Comparison of ENCODE assay signal across 25 cellular contexts in the genomic region with DNA sequence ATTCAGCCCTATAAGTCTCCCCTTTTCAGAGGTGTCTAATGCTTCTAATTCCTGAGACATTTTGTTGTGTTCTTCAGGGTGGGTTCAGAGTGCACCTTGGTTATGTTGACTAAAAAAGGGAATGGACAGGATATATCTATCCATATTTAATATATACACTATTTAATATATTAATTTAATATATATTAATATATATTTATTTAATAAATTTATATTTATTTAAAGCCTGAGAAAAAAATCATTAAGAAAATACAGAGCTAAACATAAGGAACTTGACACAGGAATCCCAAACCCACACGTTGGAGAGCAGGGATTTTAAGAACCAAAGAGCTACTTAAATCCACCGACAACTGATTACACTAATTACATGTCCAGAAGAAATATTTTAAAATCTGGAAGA.
DNase-seq lines count a peak whose midpoint lies in the region; ATAC-seq and TF ChIP-seq lines count a peak whose summit lies in the region.
"Had no signal": no experiment of that assay in that cellular context is flagged by ENCODE, and none has a peak within 500 bp of the region (broad histone marks: within the 10 kb centered on the region; RNA-seq: fewer than 3 reads in every experiment).

No MANE protein-coding gene starts in this region.

- peaks cover 24% of the 10 kb centered on the region for H3K4me1 Mint-ChIP-seq in WTC11
- H3K4me1 Mint-ChIP-seq: B cell; CD14-positive monocyte; CD4-positive, alpha-beta memory T cell; CD4-positive, CD25-positive, alpha-beta regulatory T cell; CD8-positive, alpha-beta memory T cell had no signal

- no peak for DNase-seq in WTC11 (ENCODE audit: low spot score)
- no peak for DNase-seq in activated naive CD4-positive, alpha-beta T cell (lab: John Stamatoyannopoulos, UW)
- DNase-seq: 8988T; ACHN; AML-193; BE2C; C1 segment of cervical spinal cord; Caco-2; Calu3; CD4-positive, alpha-beta memory T cell; CD4-positive, alpha-beta T cell; CD4-positive, CD25-positive, alpha-beta regulatory T cell; CD8-positive, alpha-beta memory T cell; CD8-positive, alpha-beta T cell; COR-L47; DMS 273 treated with DMSO at 0.1 percent for 48 hours; DMS153; DMS53; DMS79; DMS79 treated with DMSO at 0.1 percent for 48 hours; DND-41; EL had no signal

- TF ChIP-seq CTCF in WTC11 (IDR thresholded peaks at IDR 0.05), result no peak

- H3K4me3 Mint-ChIP-seq in WTC11, result no peak overlapping the region
- H3K4me3 Mint-ChIP-seq: B cell; CD14-positive monocyte; CD4-positive, alpha-beta memory T cell; CD4-positive, alpha-beta T cell; CD4-positive, CD25-positive, alpha-beta regulatory T cell; CD8-positive, alpha-beta memory T cell; CD8-positive, alpha-beta T cell had no signal

- CTCF ChIA-PET in WTC11 (lab: Charles Lee), result no interaction called here

- ATAC-seq in WTC11, result no peak
- ATAC-seq: A549; CD8-positive, alpha-beta T cell had no signal

- no peak overlapping the region for H3K27ac Mint-ChIP-seq in WTC11
- H3K27ac Mint-ChIP-seq: B cell; CD14-positive monocyte; CD4-positive, alpha-beta memory T cell; CD4-positive, alpha-beta T cell; CD4-positive, CD25-positive, alpha-beta regulatory T cell; CD8-positive, alpha-beta memory T cell; CD8-positive, alpha-beta T cell had no signal

- no peaks in the 10 kb centered on the region for H3K27me3 Mint-ChIP-seq in WTC11 (ENCODE audit: low read depth)
- H3K27me3 Mint-ChIP-seq: B cell; CD4-positive, CD25-positive, alpha-beta regulatory T cell had no signal

- peaks cover 3% of the 10 kb centered on the region; the same call in 1 of the 2 replicates for H3K9me3 Mint-ChIP-seq in WTC11
- H3K9me3 Mint-ChIP-seq: CD4-positive, alpha-beta T cell; CD8-positive, alpha-beta T cell had no signal

- POLR2A ChIA-PET in WTC11 (lab: Charles Lee), result interaction anchor here (0.5 kb wide), 1 partner anchor 120 kb away, joined by 6 read pairs; no protein-coding TSS in a partner anchor

- H3K36me3 Mint-ChIP-seq in WTC11, result no peaks in the 10 kb centered on the region
- H3K36me3 Mint-ChIP-seq: CD14-positive monocyte; CD4-positive, alpha-beta memory T cell; CD4-positive, CD25-positive, alpha-beta regulatory T cell; CD8-positive, alpha-beta memory T cell; CD8-positive, alpha-beta T cell had no signal

TF ChIP-seq in WTC11, 78 proteins besides CTCF, POLR2A, EP300 and RAD21:
- TF ChIP-seq FOXJ3 (CRISPR knock-in tag; IDR thresholded peaks at IDR 0.05; ENCODE audit: borderline replicate concordance) (no peak), HMGA2 (CRISPR knock-in tag; IDR thresholded peaks at IDR 0.05) (peak; percentile 93), GABPB1 (CRISPR knock-in tag; IDR thresholded peaks at IDR 0.05) (no peak)
- TF ChIP-seq, protein P1, sequence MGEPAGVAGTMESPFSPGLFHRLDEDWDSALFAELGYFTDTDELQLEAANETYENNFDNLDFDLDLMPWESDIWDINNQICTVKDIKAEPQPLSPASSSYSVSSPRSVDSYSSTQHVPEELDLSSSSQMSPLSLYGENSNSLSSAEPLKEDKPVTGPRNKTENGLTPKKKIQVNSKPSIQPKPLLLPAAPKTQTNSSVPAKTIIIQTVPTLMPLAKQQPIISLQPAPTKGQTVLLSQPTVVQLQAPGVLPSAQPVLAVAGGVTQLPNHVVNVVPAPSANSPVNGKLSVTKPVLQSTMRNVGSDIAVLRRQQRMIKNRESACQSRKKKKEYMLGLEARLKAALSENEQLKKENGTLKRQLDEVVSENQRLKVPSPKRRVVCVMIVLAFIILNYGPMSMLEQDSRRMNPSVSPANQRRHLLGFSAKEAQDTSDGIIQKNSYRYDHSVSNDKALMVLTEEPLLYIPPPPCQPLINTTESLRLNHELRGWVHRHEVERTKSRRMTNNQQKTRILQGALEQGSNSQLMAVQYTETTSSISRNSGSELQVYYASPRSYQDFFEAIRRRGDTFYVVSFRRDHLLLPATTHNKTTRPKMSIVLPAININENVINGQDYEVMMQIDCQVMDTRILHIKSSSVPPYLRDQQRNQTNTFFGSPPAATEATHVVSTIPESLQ (CRISPR knock-in tag; IDR thresholded peaks at IDR 0.05), result no peak
